Comparison of ENCODE assay signal across 8 cellular contexts in the genomic region with DNA sequence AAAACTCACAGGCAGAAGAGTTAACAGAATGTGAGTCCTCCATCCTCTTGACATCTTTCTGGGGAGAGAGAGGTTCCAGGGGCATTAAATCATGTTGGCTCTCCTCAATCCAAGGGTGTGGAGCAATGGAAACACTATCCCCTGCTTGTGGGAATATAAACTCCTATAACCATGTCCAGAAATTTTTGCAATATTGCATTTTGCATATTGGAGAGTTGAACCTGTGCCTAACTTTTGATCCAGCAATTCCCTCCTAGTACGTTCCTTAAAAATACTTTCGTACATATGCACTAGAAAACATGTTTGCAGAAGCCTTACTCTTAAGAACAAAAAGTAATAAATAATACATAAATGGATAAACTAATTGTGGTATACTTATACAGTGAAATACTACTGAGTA. TPM values are rescaled to one million over a fixed set of nuclear protein-coding genes. Genes with fewer than 3 reads are reported as not detected.
"Had no signal": no experiment of that assay in that cellular context is flagged by ENCODE, and none has a peak within 500 bp of the region (broad histone marks: within the 10 kb centered on the region; RNA-seq: fewer than 3 reads in every experiment).

No MANE protein-coding gene starts in this region.

- DNase-seq: GDM1, GF-D8 had no signal

- ATAC-seq: GM12878 had no signal

- FAIRE-seq: G401.6, GM12878, GM12891, GM12892, GM18507, GM19239 had no signal

- H3K4me3 ChIP-seq: GM12878 had no signal

RNA-seq across cellular contexts. Expression of gene FAM184A, which starts 56.3 kb away (rescaled TPM):
- total RNA-seq: GM12878 had no signal
